23 cellular contexts compared by ENCODE assay signal in genomic region chr9:36293918-36294317, GRCh38.
"Had no signal": no experiment of that assay in that cellular context is flagged by ENCODE, and none has a peak within 500 bp of the region (broad histone marks: within the 10 kb centered on the region; RNA-seq: fewer than 3 reads in every experiment).

No MANE protein-coding gene starts in this region.

- DNase-seq: heart right ventricle; islet precursor cell; left colon; left lung; lower lobe of right lung; mammary epithelial cell; mesenchymal stem cell; naive thymus-derived CD8-positive, alpha-beta T cell; ovary; retina; right cardiac atrium; stimulated activated CD4-positive, alpha-beta T cell treated with anti-CD3 and anti-CD28 coated beads, Interleukin-12 subunit alpha, Interleukin-12 subunit beta, amount 100 ng/mL, for 4 hours; stimulated activated CD4-positive, alpha-beta T cell treated with anti-CD3 and anti-CD28 coated beads, Interleukin-15, amount 100 ng/mL, for 24 hours; stimulated activated CD4-positive, alpha-beta T cell treated with anti-CD3 and anti-CD28 coated beads, Interleukin-2, amount 100 ng/mL, for 24 hours; stimulated activated CD4-positive, alpha-beta T cell treated with anti-CD3 and anti-CD28 coated beads, Interleukin-4, amount 100 ng/mL, for 24 hours; stimulated activated naive CD4-positive, alpha-beta T cell; tibial artery; upper lobe of left lung had no signal

- H3K4me1 Mint-ChIP-seq: naive thymus-derived CD8-positive, alpha-beta T cell; nephron; stimulated activated effector memory CD8-positive, alpha-beta T cell treated with anti-CD3 and anti-CD28 coated beads, Interleukin-12 subunit alpha, Interleukin-12 subunit beta, amount 100 ng/mL, for 72 hours had no signal

- H3K27me3 Mint-ChIP-seq: naive thymus-derived CD8-positive, alpha-beta T cell; stimulated activated naive CD8-positive, alpha-beta T cell treated with anti-CD3 and anti-CD28 coated beads, Interleukin-15, Interleukin-2, amounts not matched to agents 100 ng/mL and 50 ng/mL, for 24 hours had no signal

- H3K36me3 Mint-ChIP-seq: naive thymus-derived CD8-positive, alpha-beta T cell; neural progenitor cell; stimulated activated effector memory CD8-positive, alpha-beta T cell treated with anti-CD3 and anti-CD28 coated beads, Interleukin-12 subunit alpha, Interleukin-12 subunit beta, amount 100 ng/mL, for 72 hours had no signal

- H3K27ac Mint-ChIP-seq: naive thymus-derived CD8-positive, alpha-beta T cell; nephron; stimulated activated effector memory CD8-positive, alpha-beta T cell treated with anti-CD3 and anti-CD28 coated beads, Interleukin-12 subunit alpha, Interleukin-12 subunit beta, amount 100 ng/mL, for 72 hours; stimulated activated naive CD8-positive, alpha-beta T cell treated with anti-CD3 and anti-CD28 coated beads, Interleukin-15, Interleukin-2, amounts not matched to agents 100 ng/mL and 50 ng/mL, for 24 hours had no signal

- ATAC-seq: heart right ventricle; left colon; left lung; lower lobe of right lung; naive thymus-derived CD8-positive, alpha-beta T cell; right cardiac atrium; sciatic nerve; stimulated activated effector memory CD8-positive, alpha-beta T cell treated with anti-CD3 and anti-CD28 coated beads, Interleukin-12 subunit alpha, Interleukin-12 subunit beta, amount 100 ng/mL, for 72 hours had no signal

- H3K4me3 Mint-ChIP-seq: naive thymus-derived CD8-positive, alpha-beta T cell; nephron; neural progenitor cell; stimulated activated effector memory CD8-positive, alpha-beta T cell treated with anti-CD3 and anti-CD28 coated beads, Interleukin-12 subunit alpha, Interleukin-12 subunit beta, amount 100 ng/mL, for 72 hours; stimulated activated naive CD8-positive, alpha-beta T cell treated with anti-CD3 and anti-CD28 coated beads, Interleukin-15, Interleukin-2, amounts not matched to agents 100 ng/mL and 50 ng/mL, for 24 hours had no signal

- H3K9me3 Mint-ChIP-seq: naive thymus-derived CD8-positive, alpha-beta T cell; nephron; neural progenitor cell; stimulated activated effector memory CD8-positive, alpha-beta T cell treated with anti-CD3 and anti-CD28 coated beads, Interleukin-12 subunit alpha, Interleukin-12 subunit beta, amount 100 ng/mL, for 72 hours; stimulated activated naive CD8-positive, alpha-beta T cell treated with anti-CD3 and anti-CD28 coated beads, Interleukin-15, Interleukin-2, amounts not matched to agents 100 ng/mL and 50 ng/mL, for 24 hours had no signal
